21 cellular contexts compared by ENCODE assay signal in the genomic region with DNA sequence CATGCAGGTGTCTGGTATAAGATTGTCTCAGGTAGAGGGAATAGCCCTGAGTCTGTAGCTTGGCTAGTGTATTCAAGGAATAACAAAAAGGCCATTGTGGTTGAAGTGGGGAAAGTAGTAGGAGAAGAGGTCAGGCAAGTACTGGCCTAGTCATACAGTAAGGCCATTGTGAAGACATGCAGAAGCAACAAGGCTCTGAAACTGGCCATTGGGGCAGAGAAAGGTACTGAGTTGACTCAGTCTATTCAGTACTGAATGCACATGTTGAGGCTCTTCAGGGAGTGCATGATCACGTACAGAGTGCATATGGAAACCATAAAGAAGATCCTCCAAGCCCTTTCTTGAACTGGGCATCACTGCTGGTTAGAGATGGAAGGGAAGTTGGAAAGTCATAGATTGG.
"Had no signal": no experiment of that assay in that cellular context is flagged by ENCODE, and none has a peak within 500 bp of the region (broad histone marks: within the 10 kb centered on the region; RNA-seq: fewer than 3 reads in every experiment).

No MANE protein-coding gene starts in this region.

- H3K4me3 ChIP-seq: coronary artery, esophagus squamous epithelium, lower lobe of right lung, pancreas, stomach, thyroid gland had no signal

- DNase-seq: dermis blood vessel endothelial cell; effector memory CD4-positive, alpha-beta T cell; erythroblast; esophagus squamous epithelium; hypothalamus; immature natural killer cell; islet precursor cell; kidney glomerular epithelial cell; left ventricle myocardium superior; lower lobe of right lung; natural killer cell; pancreas; stimulated activated CD4-positive, alpha-beta T cell treated with anti-CD3 and anti-CD28 coated beads, Interleukin-2, amount 100 ng/mL, for 24 hours; stimulated activated CD4-positive, alpha-beta T cell treated with anti-CD3 and anti-CD28 coated beads, Interleukin-4, amount 100 ng/mL, for 24 hours; stimulated activated naive CD4-positive, alpha-beta T cell treated with Interleukin-2 at 50 U/mL for 16 hours; stomach; thyroid gland had no signal

- H3K27me3 ChIP-seq: esophagus squamous epithelium, pancreas, stomach, thyroid gland had no signal

- H3K36me3 ChIP-seq: esophagus squamous epithelium, lower lobe of right lung, neutrophil, pancreas, stomach, thyroid gland had no signal

- H3K4me1 ChIP-seq: lower lobe of right lung, pancreas, thyroid gland had no signal

- H3K27ac ChIP-seq: coronary artery, esophagus squamous epithelium, lower lobe of right lung, neutrophil, pancreas, stomach, thyroid gland had no signal

- H3K9me3 ChIP-seq: esophagus squamous epithelium, lower lobe of right lung, neutrophil, pancreas, stomach, thyroid gland had no signal

- ATAC-seq: left ventricle myocardium superior; lower lobe of right lung; natural killer cell; pancreas; sciatic nerve; stimulated activated effector memory CD8-positive, alpha-beta T cell treated with anti-CD3 and anti-CD28 coated beads, Interleukin-12 subunit alpha, Interleukin-12 subunit beta, amount 100 ng/mL, for 72 hours had no signal
